11 cellular contexts compared by ENCODE assay signal in genomic region chr16:56635441-56635967, GRCh38. TPM values are rescaled to one million over a fixed set of nuclear protein-coding genes. Genes with fewer than 3 reads are reported as not detected.
A peak's percentile ranks its signal among the peaks of the same experiment; 100 is the strongest.
DNase-seq lines count a peak whose midpoint lies in the region; ATAC-seq and TF ChIP-seq lines count a peak whose summit lies in the region.
"Had no signal": no experiment of that assay in that cellular context is flagged by ENCODE, and none has a peak within 500 bp of the region (broad histone marks: within the 10 kb centered on the region; RNA-seq: fewer than 3 reads in every experiment).

No MANE protein-coding gene starts in this region.

- peak overlapping the region; percentile 21; the same call in 1 of the 2 replicates for H3K4me2 ChIP-seq in MM.1S (ENCODE audit: low read depth, low read length)

- H3K9me3 Mint-ChIP-seq in effector memory CD8-positive, alpha-beta T cell = no peaks in the 10 kb centered on the region
- H3K9me3 Mint-ChIP-seq in osteocyte (ENCODE audit: unreplicated experiment) = no peaks in the 10 kb centered on the region

- peaks cover 16 to 21% of the 10 kb centered on the region in 2 donors for H3K4me1 Mint-ChIP-seq in effector memory CD8-positive, alpha-beta T cell (ENCODE audit: low read depth in 2 of 2)
- peaks cover 33% of the 10 kb centered on the region for H3K4me1 Mint-ChIP-seq in osteocyte (ENCODE audit: unreplicated experiment)

- peaks cover 86 to 100% of the 10 kb centered on the region in 2 donors for H3K27me3 Mint-ChIP-seq in effector memory CD8-positive, alpha-beta T cell
- peaks cover 49% of the 10 kb centered on the region for H3K27me3 Mint-ChIP-seq in osteocyte (ENCODE audit: unreplicated experiment)

- DNase-seq in MM.1S (no peak), osteocyte (ENCODE audit: extremely low spot score, unreplicated experiment) (no peak), erythroblast (lab: John Stamatoyannopoulos, UW) (no peak)
- DNase-seq in effector memory CD8-positive, alpha-beta T cell = no peak
- DNase-seq: COR-L47, testis had no signal

- H3K79me2 ChIP-seq in MM.1S (ENCODE audit: low read length) = no peaks in the 10 kb centered on the region

- peaks cover 97% of the 10 kb centered on the region for H3K27me3 ChIP-seq in MM.1S (replicated peaks; ENCODE audit: insufficient read depth, low read length)
- H3K27me3 ChIP-seq: testis had no signal

- H3K36me3 Mint-ChIP-seq in effector memory CD8-positive, alpha-beta T cell (ENCODE audit: insufficient read depth) = no peaks in the 10 kb centered on the region
- H3K36me3 Mint-ChIP-seq in osteocyte (ENCODE audit: unreplicated experiment) = peaks cover 3% of the 10 kb centered on the region

- H3F3A ChIP-seq in MM.1S (ENCODE audit: insufficient read depth, low read length) = no peaks in the 10 kb centered on the region

- no peak overlapping the region for H3K27ac ChIP-seq in MM.1S (ENCODE audit: low read length)
- H3K27ac ChIP-seq: heart left ventricle, testis had no signal

- H3K4me3 Mint-ChIP-seq in effector memory CD8-positive, alpha-beta T cell = peak overlapping the region; percentile 70 to 74
- peak overlapping the region; percentile 72 for H3K4me3 Mint-ChIP-seq in osteocyte (ENCODE audit: unreplicated experiment)

- H2AFZ ChIP-seq in MM.1S (ENCODE audit: low read length) = no peak overlapping the region

- H3K9me2 ChIP-seq in MM.1S (replicated peaks; ENCODE audit: insufficient read depth, low read length) = no peaks in the 10 kb centered on the region

- H3K9me3 ChIP-seq in ES-I3 (ENCODE audit: control insufficient read depth, insufficient read depth, low read length) (no peaks in the 10 kb centered on the region), MM.1S (replicated peaks; ENCODE audit: insufficient read depth, low read length) (no peaks in the 10 kb centered on the region)
- H3K9me3 ChIP-seq: heart left ventricle, testis had no signal

- no peak overlapping the region; the same call in 1 of the 2 replicates for H3K4me3 ChIP-seq in MM.1S (ENCODE audit: low read length)

- TF ChIP-seq CTCF in MM.1S (IDR thresholded peaks at IDR 0.05; ENCODE audit: low read length) (no peak), osteocyte (IDR thresholded peaks at IDR 0.05) (no peak)

- H3K27ac Mint-ChIP-seq in effector memory CD8-positive, alpha-beta T cell = no peak overlapping the region
- no peak overlapping the region for H3K27ac Mint-ChIP-seq in osteocyte (ENCODE audit: unreplicated experiment)
- H3K27ac Mint-ChIP-seq: progenitor cell of endocrine pancreas had no signal

- H3K9ac ChIP-seq in ES-I3 (ENCODE audit: low read depth, low read length) (peak overlapping the region; percentile 32; the same call in 1 of the 2 replicates), MM.1S (ENCODE audit: low read length) (no peak overlapping the region)

- TF ChIP-seq POLR2A in erythroblast (IDR thresholded peaks at IDR 0.05; ENCODE audit: low read length) = no peak

- H3K36me3 ChIP-seq in ES-I3 (ENCODE audit: insufficient read depth, low read length) = no peaks in the 10 kb centered on the region
- no peaks in the 10 kb centered on the region for H3K36me3 ChIP-seq in MM.1S (replicated peaks; ENCODE audit: insufficient read depth, low read length)
- H3K36me3 ChIP-seq: heart left ventricle had no signal

- H3K4me1 ChIP-seq in ES-I3 (ENCODE audit: insufficient read depth, low read length) (0 out of 2 replicates have a peak, but pooled peaks cover 4% of the 10 kb centered on the region), MM.1S (ENCODE audit: low read length) (no peaks in the 10 kb centered on the region)

- peak; percentile 33 for ATAC-seq in effector memory CD8-positive, alpha-beta T cell (replicated peaks)
- ATAC-seq in HG02852 (IDR thresholded peaks at IDR 0.05; ENCODE audit: unreplicated experiment) = no peak
- ATAC-seq in GM18519 (IDR thresholded peaks at IDR 0.05; ENCODE audit: low FRiP score, unreplicated experiment) = no peak
- ATAC-seq: heart left ventricle had no signal

- H4K20me1 ChIP-seq in MM.1S (ENCODE audit: insufficient read depth, low read length) = no peaks in the 10 kb centered on the region

RNA-seq across cellular contexts. Expression of gene MT1A, which starts 3.0 kb away (rescaled TPM):
- not detected in 2 replicates for total RNA-seq in osteocyte
- total RNA-seq: progenitor cell of endocrine pancreas had no signal

RNA-seq across cellular contexts. Expression of gene MT1M, which starts 3.0 kb away (rescaled TPM):
- total RNA-seq in osteocyte = 0.44 and 1.2 TPM in 2 replicates
- total RNA-seq: progenitor cell of endocrine pancreas had no signal

RNA-seq across cellular contexts. Expression of gene MT1E, which starts 9.9 kb away (rescaled TPM):
- total RNA-seq in osteocyte = 37.5 and 43.6 TPM in 2 replicates

RNA-seq across cellular contexts. Expression of gene MT1B, which starts 16.2 kb away (rescaled TPM):
- not detected in 2 replicates for total RNA-seq in osteocyte
- total RNA-seq: heart left ventricle, progenitor cell of endocrine pancreas, testis had no signal

RNA-seq across cellular contexts. Expression of gene MT1F, which starts 22.3 kb away (rescaled TPM):
- total RNA-seq in osteocyte = 12.7 and 14.9 TPM in 2 replicates
